ENCODE assay signal across 16 cellular contexts in the genomic region with DNA sequence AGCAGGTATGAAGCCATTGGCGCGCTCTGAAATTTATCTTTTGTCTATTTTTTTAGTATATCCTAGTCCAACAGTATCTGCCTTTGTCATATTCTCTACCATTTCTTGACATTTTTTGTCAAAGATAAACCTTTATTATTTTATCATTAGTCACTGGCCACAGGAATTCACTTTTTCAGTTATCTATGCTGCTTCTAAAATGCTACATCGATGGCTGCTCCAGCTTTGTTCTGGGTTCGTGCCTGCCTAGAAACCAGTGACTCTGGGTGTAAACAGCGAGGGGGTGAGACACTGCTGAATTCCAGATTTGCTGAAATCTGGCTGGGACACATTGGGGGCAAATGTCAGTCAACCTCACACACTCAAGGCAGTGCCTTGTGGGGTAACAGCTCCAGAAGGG.
DNase-seq lines count a peak whose midpoint lies in the region; ATAC-seq and TF ChIP-seq lines count a peak whose summit lies in the region.
"Had no signal": no experiment of that assay in that cellular context is flagged by ENCODE, and none has a peak within 500 bp of the region (broad histone marks: within the 10 kb centered on the region; RNA-seq: fewer than 3 reads in every experiment).

No MANE protein-coding gene starts in this region.

- H3K23ac ChIP-seq in mesenchymal stem cell (ENCODE audit: low read length in 2 of 2): no peak overlapping the region

- no peak overlapping the region for H2BK12ac ChIP-seq in mesenchymal stem cell (ENCODE audit: low read length in 2 of 2)

- H4K91ac ChIP-seq in mesenchymal stem cell (ENCODE audit: low read length): no peak overlapping the region

- H3K4me3 ChIP-seq in AG04450 (ENCODE audit: low read depth, low read length) (no peak overlapping the region), astrocyte of the spinal cord (ENCODE audit: low read depth, low read length) (no peak overlapping the region), mesenchymal stem cell (ENCODE audit: insufficient read depth in 1 of 2, low read depth in 1 of 2, low read length in 2 of 2) (no peak overlapping the region), lower lobe of right lung (no peak overlapping the region)
- H3K4me3 ChIP-seq: heart right ventricle, suprapubic skin had no signal

- no peak overlapping the region for H2AK5ac ChIP-seq in mesenchymal stem cell (ENCODE audit: low read length, severe bottlenecking)

- POLR2A ChIA-PET in AG04450 (lab: Yijun Ruan, JAX): no interaction called here

- no peak overlapping the region for H3K18ac ChIP-seq in mesenchymal stem cell (ENCODE audit: low read depth in 1 of 2, low read length in 2 of 2)

- TF ChIP-seq CTCF in AG04450 (IDR thresholded peaks at IDR 0.05; ENCODE audit: low read depth, low read length) (no peak), astrocyte of the spinal cord (IDR thresholded peaks at IDR 0.05; ENCODE audit: low read depth, low read length) (no peak), lower lobe of right lung (IDR thresholded peaks at IDR 0.05) (no peak)

- H3K4me1 ChIP-seq in mesenchymal stem cell (ENCODE audit: control insufficient read depth, insufficient read depth, low read depth, low read length) (peaks cover 2% of the 10 kb centered on the region), lower lobe of right lung (no peaks in the 10 kb centered on the region)
- H3K4me1 ChIP-seq: heart right ventricle, suprapubic skin had no signal

- no peaks in the 10 kb centered on the region for H3K79me1 ChIP-seq in mesenchymal stem cell (replicated peaks; ENCODE audit: low read length, poor library complexity, severe bottlenecking)

- no peak overlapping the region for H3K9ac ChIP-seq in mesenchymal stem cell (ENCODE audit: low read length)

- ATAC-seq in lower lobe of right lung: no peak
- ATAC-seq: activated CD4-positive, CD25-positive, alpha-beta regulatory T cell treated with anti-CD3 and anti-CD28 coated beads, Interleukin-2, amount 50 U/mL, for 24 hours; heart right ventricle had no signal

- H3K4ac ChIP-seq in mesenchymal stem cell (ENCODE audit: low read depth in 1 of 2, low read length in 2 of 2): no peak overlapping the region

- CTCF ChIA-PET in AG04450 (lab: Charles Lee): interaction anchor here (1.0 to 2.7 kb wide), 2 partner anchors 13 to 105 kb away, joined by 3 to 9 read pairs; no protein-coding TSS in a partner anchor

- H2AFZ ChIP-seq in mesenchymal stem cell (ENCODE audit: low read depth, low read length): no peak overlapping the region

- peak; percentile 6 for DNase-seq in AG04450 (ENCODE audit: low read depth, low spot score)
- peak; percentile 62 for DNase-seq in HS-27A (ENCODE audit: low read depth)
- DNase-seq in astrocyte of the spinal cord (ENCODE audit: low read depth, low spot score): peak; percentile 80
- no peak for DNase-seq in mesenchymal stem cell
- DNase-seq in SHP77 treated with DMSO at 0.1 percent for 48 hours (lab: John Stamatoyannopoulos, UW): no peak
- DNase-seq in lower lobe of right lung: no peak
- DNase-seq in NCI-H146 (lab: John Stamatoyannopoulos, UW): no peak
- DNase-seq in NCI-H524 treated with DMSO at 0.1 percent for 48 hours (lab: John Stamatoyannopoulos, UW): no peak
- DNase-seq: activated naive CD4-positive, alpha-beta T cell treated with anti-CD3 and anti-CD28 coated beads, Interleukin-2, amount 50 U/mL, for 16 hours; AML-193; central memory CD4-positive, alpha-beta T cell; heart right ventricle; NCI-H1930; NCI-H69 had no signal

- intact Hi-C loops in lower lobe of right lung (cut with DNase I): no loop called here

- no peak overlapping the region for H4K8ac ChIP-seq in mesenchymal stem cell (ENCODE audit: low read length)

- no peak overlapping the region for H2BK15ac ChIP-seq in mesenchymal stem cell (ENCODE audit: low read depth, poor library complexity, severe bottlenecking)

- H2BK5ac ChIP-seq in mesenchymal stem cell (ENCODE audit: low read depth, low read length, poor library complexity, severe bottlenecking): no peak overlapping the region

- no peaks in the 10 kb centered on the region for H3K36me3 ChIP-seq in mesenchymal stem cell (ENCODE audit: control insufficient read depth in 1 of 2, insufficient read depth in 2 of 2, low read depth in 1 of 2, low read length in 2 of 2)
- no peaks in the 10 kb centered on the region for H3K36me3 ChIP-seq in lower lobe of right lung
- H3K36me3 ChIP-seq: heart right ventricle, suprapubic skin had no signal

- H3K4me2 ChIP-seq in mesenchymal stem cell (ENCODE audit: low read length, poor library complexity, severe bottlenecking): no peak overlapping the region

- H3K27me3 ChIP-seq in AG04450 (ENCODE audit: control insufficient read depth, insufficient read depth, low read length) (peaks cover 24% of the 10 kb centered on the region), mesenchymal stem cell (ENCODE audit: control insufficient read depth in 1 of 2, insufficient read depth in 1 of 2, low read length in 2 of 2) (peaks cover 0 to 24% of the 10 kb centered on the region in 2 experiments), lower lobe of right lung (ENCODE audit: low read depth) (no peaks in the 10 kb centered on the region)
- H3K27me3 ChIP-seq: heart right ventricle, suprapubic skin had no signal

- H3K9me3 ChIP-seq in AG04450 (ENCODE audit: control insufficient read depth, insufficient read depth, low read length): peaks cover 4% of the 10 kb centered on the region; the same call in 1 of the 2 replicates
- peaks cover 16% of the 10 kb centered on the region for H3K9me3 ChIP-seq in mesenchymal stem cell (ENCODE audit: control insufficient read depth, low read length)
- peaks cover 7% of the 10 kb centered on the region for H3K9me3 ChIP-seq in lower lobe of right lung
- H3K9me3 ChIP-seq: suprapubic skin had no signal

- in situ Hi-C loops in astrocyte of the spinal cord (cut with HindIII; ENCODE audit: low sequenced_read_pairs): no loop called here

- H3K27ac ChIP-seq in AG04450 (ENCODE audit: low read depth, low read length) (no peak overlapping the region), mesenchymal stem cell (ENCODE audit: low read length, poor library complexity, severe bottlenecking) (peak overlapping the region; percentile 30), lower lobe of right lung (no peak overlapping the region)
- H3K27ac ChIP-seq: heart right ventricle, suprapubic skin had no signal

- no peak overlapping the region for H3K14ac ChIP-seq in mesenchymal stem cell (ENCODE audit: low read length in 2 of 2)

- no peak overlapping the region for H2BK120ac ChIP-seq in mesenchymal stem cell (ENCODE audit: low read depth, low read length)

- WGBS in mesenchymal stem cell: 61% methylated on average over 5 of the region's 5 CpGs

Comparison
In these comparisons a context has a peak if more than half of its experiments do, and no peak if none do; other contexts are left out.
1. DNase-seq: peak in AG04450 (single experiment), HS-27A (single experiment) and astrocyte of the spinal cord (single experiment); none in mesenchymal stem cell (single experiment), SHP77 treated with DMSO at 0.1 percent for 48 hours (single experiment), lower lobe of right lung (single experiment), NCI-H146 (single experiment) and NCI-H524 treated with DMSO at 0.1 percent for 48 hours (single experiment).